8 cellular contexts compared by ENCODE assay signal in the genomic region with DNA sequence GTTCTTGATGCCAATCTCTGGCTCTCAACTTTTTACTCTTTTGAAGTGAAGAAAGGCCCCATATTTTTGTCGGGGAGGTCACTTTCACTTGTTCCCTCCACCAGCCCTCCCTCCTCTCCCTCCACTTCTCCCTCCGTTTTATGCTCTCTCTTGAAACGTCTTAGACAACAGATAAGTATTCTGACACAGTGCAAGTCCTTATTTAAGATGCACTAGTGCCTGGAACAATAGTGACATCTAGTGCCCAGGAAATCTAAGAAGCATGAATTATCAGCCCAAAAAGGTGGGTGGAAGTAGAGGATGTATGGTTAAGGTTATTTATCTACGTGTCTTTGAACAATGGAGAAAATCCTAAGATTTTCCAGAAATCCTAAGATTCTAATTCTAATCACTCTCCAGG. TPM values are rescaled to one million over a fixed set of nuclear protein-coding genes. Genes with fewer than 3 reads are reported as not detected.
A peak's percentile ranks its signal among the peaks of the same experiment; 100 is the strongest.
DNase-seq lines count a peak whose midpoint lies in the region; ATAC-seq and TF ChIP-seq lines count a peak whose summit lies in the region.

No MANE protein-coding gene starts in this region.

- peak overlapping the region; percentile 52 to 77 for H3K27ac ChIP-seq in left lung
- H3K27ac ChIP-seq in uterus, result no peak overlapping the region

- H3K27me3 ChIP-seq in BE2C, result no peaks in the 10 kb centered on the region
- no peaks in the 10 kb centered on the region for H3K27me3 ChIP-seq in left lung
- no peaks in the 10 kb centered on the region for H3K27me3 ChIP-seq in uterus

- peaks cover 5% of the 10 kb centered on the region; the same call in 1 of the 2 replicates for H3K4me1 ChIP-seq in BE2C
- H3K4me1 ChIP-seq in left lung, result peaks cover 10 to 27% of the 10 kb centered on the region in 2 donors
- no peaks in the 10 kb centered on the region for H3K4me1 ChIP-seq in uterus

- no peak overlapping the region for H3K4me3 ChIP-seq in BE2C (ENCODE audit: low read depth, low read length)
- no peak overlapping the region for H3K4me3 ChIP-seq in GM12865 (ENCODE audit: low read depth, low read length)
- no peak overlapping the region for H3K4me3 ChIP-seq in left lung
- H3K4me3 ChIP-seq in uterus, result no peak overlapping the region

- H3K9me3 ChIP-seq in BE2C, result no peaks in the 10 kb centered on the region
- no peaks in the 10 kb centered on the region for H3K9me3 ChIP-seq in left lung
- no peaks in the 10 kb centered on the region for H3K9me3 ChIP-seq in uterus

- TF ChIP-seq CTCF in BE2C (IDR thresholded peaks at IDR 0.05; ENCODE audit: low read depth, low read length), result peak; percentile 77
- TF ChIP-seq CTCF in GM12865 (IDR thresholded peaks at IDR 0.05; ENCODE audit: insufficient read depth, low read depth, low read length, missing control alignments), result peak; percentile 61
- peak; percentile 39 to 51 for TF ChIP-seq CTCF in left lung (IDR thresholded peaks at IDR 0.05)
- peak; percentile 48 to 82 (median 63) for TF ChIP-seq CTCF in uterus (IDR thresholded peaks at IDR 0.05)

- intact Hi-C loops in left lung (cut with DNase I) (loop anchor here (5.0 to 10.0 kb wide), 3 partner anchors 81 to 293 kb away; no protein-coding TSS in a partner anchor), uterus (cut with DNase I; ENCODE audit: low total_unique reads) (loop anchor here (5.0 kb wide), 1 partner anchor 86 kb away; no protein-coding TSS in a partner anchor)

- H3K36me3 ChIP-seq in BE2C, result peaks cover 75% of the 10 kb centered on the region
- peaks cover 0 to 71% of the 10 kb centered on the region in 2 donors for H3K36me3 ChIP-seq in left lung
- no peaks in the 10 kb centered on the region for H3K36me3 ChIP-seq in uterus

- peak; percentile 90 for ATAC-seq in left lung

- DNase-seq in BE2C (no peak), GM12865 (ENCODE audit: low read depth) (peak; percentile 78), NCI-H526 (lab: John Stamatoyannopoulos, UW) (peak; percentile 12 to 28), left lung (no peak), uterus (no peak), HuH-7.5 (ENCODE audit: low spot score) (no peak)
- DNase-seq in central memory CD4-positive, alpha-beta T cell, result peak; percentile 59
- DNase-seq in NK-92 treated with Interleukin-12 subunit alpha and Interleukin-12 subunit beta, amount 100 ng/mL, for 24 hours (lab: John Stamatoyannopoulos, UW), result no peak

- TF ChIP-seq POLR2A in uterus (IDR thresholded peaks at IDR 0.05), result no peak

RNA-seq across cellular contexts. Expression of gene PSME3IP1, which starts 17.9 kb away (rescaled TPM):
- polyA plus RNA-seq in BE2C (2012; ENCODE audit: insufficient read depth, insufficient read length, low read depth), result 141 TPM
- total RNA-seq in left lung (10 to 100 TPM; 53.1 to 71.8 TPM), uterus (100 to 1,000 TPM in 1 of 4 donors, 10 to 100 TPM in 3; 45.3 to 323 (median 75.1) TPM)

RNA-seq across cellular contexts. Expression of gene RSPRY1, which starts 18.2 kb away (rescaled TPM):
- polyA plus RNA-seq in BE2C (2012; ENCODE audit: insufficient read depth, insufficient read length, low read depth), result 71.1 TPM
- total RNA-seq in left lung (10 to 100 TPM; 32.5 to 36.6 TPM), uterus (10 to 100 TPM; 27.9 to 77.7 (median 53.2) TPM)

Comparison
In these comparisons a context has a peak if more than half of its experiments do, and no peak if none do; other contexts are left out.
1. DNase-seq: peak in GM12865 (single experiment), NCI-H526 (2 of 2) and central memory CD4-positive, alpha-beta T cell (single experiment); none in BE2C (single experiment), left lung (0 of 2), uterus (0 of 2), HuH-7.5 (single experiment) and NK-92 treated with Interleukin-12 subunit alpha and Interleukin-12 subunit beta, amount 100 ng/mL, for 24 hours (single experiment).
2. H3K27ac ChIP-seq: peak in left lung (2 of 2); none in uterus (0 of 2).
3. Peak in every context shown above with its lines, with median percentiles within 50 percentile points of each other: CTCF ChIP-seq.